ENCODE assay signal across 8 cellular contexts in the genomic region with DNA sequence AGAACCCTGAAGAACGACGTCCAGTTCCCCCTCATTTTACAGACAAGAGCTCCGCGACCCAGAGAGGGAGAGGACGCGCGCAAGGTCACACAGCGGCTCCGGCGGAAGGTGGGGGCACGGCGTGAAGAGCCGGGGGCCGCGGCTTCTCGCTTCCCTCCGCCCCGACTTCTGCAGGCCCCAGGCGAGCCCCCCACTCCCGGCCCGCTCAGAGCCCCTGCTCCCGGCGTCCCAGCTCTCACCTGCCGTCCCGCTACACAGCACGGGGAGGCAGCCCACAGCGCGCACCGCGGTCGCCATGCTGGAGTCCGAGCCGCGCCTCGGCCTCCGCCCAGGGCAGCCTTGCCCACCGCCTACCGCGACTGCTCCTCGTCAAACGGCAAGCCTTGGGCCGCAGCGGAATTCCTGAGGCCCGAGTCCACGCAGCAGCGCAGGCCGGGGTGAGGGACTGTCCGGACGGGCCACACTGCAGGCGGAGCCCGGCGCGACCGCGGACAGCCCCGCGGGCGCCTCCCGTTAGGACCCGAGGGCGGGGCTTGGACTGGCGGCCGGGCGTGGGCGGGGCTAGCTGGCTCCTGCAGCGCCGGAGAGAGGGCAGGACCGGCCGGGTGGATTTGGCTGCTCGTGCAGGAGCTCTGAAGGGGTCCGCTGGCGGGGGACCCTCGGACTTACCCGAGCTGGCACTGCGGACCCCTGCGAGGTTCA. TPM values are rescaled to one million over a fixed set of nuclear protein-coding genes. Genes with fewer than 3 reads are reported as not detected.
DNase-seq lines count a peak whose midpoint lies in the region; ATAC-seq, FAIRE-seq and TF ChIP-seq lines count a peak whose summit lies in the region.

A gene (minus strand): TSS at position 314 of the 702 bp plus-strand sequence. CDS start 17 bp downstream, at position 297.

- 0 out of 4 replicates have a peak, but pooled peaks of 1 of the 2 experiments have one; percentile 41 for TF ChIP-seq EP300 in HepG2 (IDR thresholded peaks at IDR 0.05; ENCODE audit: low read depth in 2 of 2, low read length in 2 of 2)
- 0 out of 2 replicates have a peak, but pooled peaks have one; percentile 37 for TF ChIP-seq EP300 in HepG2 (CRISPR knock-in tag; IDR thresholded peaks at IDR 0.05; ENCODE audit: borderline replicate concordance)

- H3K9me3 ChIP-seq in HepG2 (ENCODE audit: low read length): no peaks in the 10 kb centered on the region

- BruUV-seq in HepG2 (replicated peaks; lab: Mats Ljungman, UMichigan): no TSS peak

- peak; percentile 70 to 96; a peak in 3 of 4 replicates for TF ChIP-seq POLR2A in HepG2 (IDR thresholded peaks at IDR 0.05; ENCODE audit: insufficient read depth in 1 of 2, low read depth in 2 of 2, low read length in 2 of 2)

- DNase-seq in Ammon's horn (ENCODE audit: low spot score) (peak; percentile 85), NCI-H510A treated with DMSO at 0.1 percent for 48 hours (lab: John Stamatoyannopoulos, UW) (peak; percentile 49), dedifferentiated amniotic fluid mesenchymal stem cell (ENCODE audit: extremely low spot score) (peak; percentile 58), HepG2 (ENCODE audit: low spot score) (peak; percentile 62)
- DNase-seq in activated CD4-positive, alpha-beta T cell treated with anti-CD3 and anti-CD28 coated beads, Interleukin-2, amount 10 ng/mL, durations not matched to agents 7 days and 5 days: peak; percentile 85
- peak; percentile 93 for DNase-seq in stimulated activated CD4-positive, alpha-beta T cell treated with anti-CD3 and anti-CD28 coated beads, Interleukin-4, amount 100 ng/mL, for 1 hour

- peak; percentile 96 for ATAC-seq in GM19035 (IDR thresholded peaks at IDR 0.05; ENCODE audit: unreplicated experiment)
- ATAC-seq in HG03342 (IDR thresholded peaks at IDR 0.05; ENCODE audit: unreplicated experiment): peak; percentile 89
- peak; percentile 97 for ATAC-seq in HepG2

- H4K20me1 ChIP-seq in HepG2 (ENCODE audit: insufficient read depth, low read length): peaks cover 12% of the 10 kb centered on the region; the same call in 1 of the 2 replicates

- FAIRE-seq in HepG2 (lab: Jason Lieb, UNC): no peak

- H3K36me3 ChIP-seq in HepG2 (replicated peaks in 1 of 2; ENCODE audit: control insufficient read depth in 1 of 2, insufficient read depth in 2 of 2, low read length in 2 of 2): peaks cover 2 to 8% of the 10 kb centered on the region in 2 experiments; a peak in 3 of 5 replicates

- peaks cover 37% of the 10 kb centered on the region for H3K79me2 ChIP-seq in HepG2 (ENCODE audit: insufficient read depth, low read length)

- peak within 1 kb of the TSS; percentile 99 for H3K4me2 ChIP-seq in HepG2 (ENCODE audit: low read depth, low read length)

- H3K27ac Mint-ChIP-seq in activated CD4-positive, alpha-beta T cell treated with anti-CD3 and anti-CD28 coated beads, Interleukin-2, amount 10 ng/mL, durations not matched to agents 7 days and 5 days: peak within 1 kb of the TSS; percentile 96

- POLR2A ChIA-PET in activated CD4-positive, alpha-beta T cell treated with anti-CD3 and anti-CD28 coated beads, Interleukin-2, amount 10 ng/mL, durations not matched to agents 7 days and 5 days (lab: Charles Lee): no interaction called here
- POLR2A ChIA-PET in HepG2 (lab: Yijun Ruan, JAX): interaction anchor here (1.6 to 3.8 kb wide), 4 partner anchors 38 to 52 kb away, joined by 3 to 48 read pairs (median 12); a partner anchor contains a TSS

- H3K36me3 Mint-ChIP-seq in activated CD4-positive, alpha-beta T cell treated with anti-CD3 and anti-CD28 coated beads, Interleukin-2, amount 10 ng/mL, durations not matched to agents 7 days and 5 days (ENCODE audit: low read depth): peaks cover 22% of the 10 kb centered on the region

- peaks cover 44% of the 10 kb centered on the region for H3K4me1 ChIP-seq in HepG2 (ENCODE audit: insufficient read depth, low read length)

- TF ChIP-seq CTCF in HepG2 (CRISPR knock-in tag; IDR thresholded peaks at IDR 0.05): peak; percentile 40

- H3K4me1 Mint-ChIP-seq in activated CD4-positive, alpha-beta T cell treated with anti-CD3 and anti-CD28 coated beads, Interleukin-2, amount 10 ng/mL, durations not matched to agents 7 days and 5 days: peaks cover 40% of the 10 kb centered on the region

- no peaks in the 10 kb centered on the region; a peak in 1 of 5 replicates for H3K27me3 ChIP-seq in HepG2 (ENCODE audit: control insufficient read depth in 1 of 2, insufficient read depth in 2 of 2, low read length in 2 of 2)

- peak within 1 kb of the TSS; percentile 87 for H3K4me3 Mint-ChIP-seq in activated CD4-positive, alpha-beta T cell treated with anti-CD3 and anti-CD28 coated beads, Interleukin-2, amount 10 ng/mL, durations not matched to agents 7 days and 5 days

- TF ChIP-seq RAD21 in HepG2 (CRISPR knock-in tag; IDR thresholded peaks at IDR 0.05): peak; percentile 68; the same call in 1 of the 2 replicates

- peak within 1 kb of the TSS; percentile 94 for H2AFZ ChIP-seq in HepG2 (ENCODE audit: low read length)

- in situ Hi-C loops in HepG2 (cut with HindIII; ENCODE audit: extremely low pct_ligation_motif_present, low pct_unique_long_range_greater_than_20kb): no loop called here

- peaks cover 2% of the 10 kb centered on the region for H3K9me3 Mint-ChIP-seq in activated CD4-positive, alpha-beta T cell treated with anti-CD3 and anti-CD28 coated beads, Interleukin-2, amount 10 ng/mL, durations not matched to agents 7 days and 5 days

- peak within 1 kb of the TSS; percentile 76 to 96 (median 94) for H3K4me3 ChIP-seq in HepG2 (replicated peaks in 1 of 3; ENCODE audit: insufficient read depth in 1 of 3, low read depth in 2 of 3, low read length in 3 of 3)

- CTCF ChIA-PET in activated CD4-positive, alpha-beta T cell treated with anti-CD3 and anti-CD28 coated beads, Interleukin-2, amount 10 ng/mL, durations not matched to agents 7 days and 5 days (lab: Charles Lee): interaction anchor here (0.9 to 4.6 kb wide), 12 partner anchors 13 to 111 kb away, joined by 3 to 19 read pairs (median 4); a partner anchor contains a TSS
- CTCF ChIA-PET in HepG2 (lab: Yijun Ruan, JAX; ENCODE audit: low intra/inter-chr PET ratio, low total read pairs): no interaction called here

- intact Hi-C loops in HepG2 (cut with micrococcal nuclease; ENCODE audit: unreplicated experiment): loop anchor here (2.0 kb wide), 1 partner anchor 43 kb away; a partner anchor contains a TSS

- no peaks in the 10 kb centered on the region for H3K27me3 Mint-ChIP-seq in activated CD4-positive, alpha-beta T cell treated with anti-CD3 and anti-CD28 coated beads, Interleukin-2, amount 10 ng/mL, durations not matched to agents 7 days and 5 days

- H3K27ac ChIP-seq in HepG2 (ENCODE audit: extremely low read length, insufficient read depth, low read length): peak within 1 kb of the TSS; percentile 87

- WGBS in HepG2 (ENCODE audit: low lambda C conversion rate): 1% methylated on average over 31 of the region's 76 CpGs

- H3K9ac ChIP-seq in HepG2 (ENCODE audit: insufficient read depth, low read depth, low read length): peak within 1 kb of the TSS; percentile 91

TF ChIP-seq in HepG2, 621 proteins besides CTCF, POLR2A, EP300 and RAD21 (continues in another document):
- peak; percentile 99 for TF ChIP-seq ZNF619 (CRISPR knock-in tag; IDR thresholded peaks at IDR 0.05)
- no peak for TF ChIP-seq ZNF660 (CRISPR knock-in tag; IDR thresholded peaks at IDR 0.05; ENCODE audit: borderline replicate concordance, low read depth)
- no peak for TF ChIP-seq GPN1 (CRISPR knock-in tag; IDR thresholded peaks at IDR 0.05; ENCODE audit: borderline replicate concordance)
- TF ChIP-seq, protein P1, sequence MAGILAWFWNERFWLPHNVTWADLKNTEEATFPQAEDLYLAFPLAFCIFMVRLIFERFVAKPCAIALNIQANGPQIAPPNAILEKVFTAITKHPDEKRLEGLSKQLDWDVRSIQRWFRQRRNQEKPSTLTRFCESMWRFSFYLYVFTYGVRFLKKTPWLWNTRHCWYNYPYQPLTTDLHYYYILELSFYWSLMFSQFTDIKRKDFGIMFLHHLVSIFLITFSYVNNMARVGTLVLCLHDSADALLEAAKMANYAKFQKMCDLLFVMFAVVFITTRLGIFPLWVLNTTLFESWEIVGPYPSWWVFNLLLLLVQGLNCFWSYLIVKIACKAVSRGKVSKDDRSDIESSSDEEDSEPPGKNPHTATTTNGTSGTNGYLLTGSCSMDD (CRISPR knock-in tag; IDR thresholded peaks at IDR 0.05): 0 out of 2 replicates have a peak, but pooled peaks have one; percentile 76
- TF ChIP-seq ZNF629 (CRISPR knock-in tag; conservative IDR thresholded peaks at IDR 0.05): peak; percentile 64
- TF ChIP-seq ZNF441 (CRISPR knock-in tag; IDR thresholded peaks at IDR 0.05; ENCODE audit: borderline replicate concordance): no peak; the same call in 1 of the 2 replicates

RNA-seq across cellular contexts. Expression of the gene that starts here (rescaled TPM):
- total RNA-seq in activated CD4-positive, alpha-beta T cell treated with anti-CD3 and anti-CD28 coated beads, Interleukin-2, amount 10 ng/mL, durations not matched to agents 7 days and 5 days: 10 to 100 TPM; 70.3 to 71.7 TPM
- total RNA-seq in HepG2 (2016; rRNA removed; fragmentation: Illumina TruSeq; extraction: Trizol): 98.8 and 102 TPM in 2 replicates
- total RNA-seq in HepG2 (2016; cell fraction: cytosol; rRNA removed; fragmentation: Illumina TruSeq; extraction: Trizol; ENCODE audit: low read depth): 53.7 and 54.0 TPM in 2 replicates
- total RNA-seq in HepG2 (2016; cell fraction: insoluble cytoplasmic fraction; rRNA removed; fragmentation: Illumina TruSeq; extraction: Trizol): 99.9 and 104 TPM in 2 replicates
- 68.2 and 74.9 TPM in 2 replicates for total RNA-seq in HepG2 (2016; cell fraction: membrane; rRNA removed; fragmentation: Illumina TruSeq; extraction: Trizol)
- total RNA-seq in HepG2 (2016; cell fraction: nucleus; rRNA removed; fragmentation: Illumina TruSeq; extraction: Trizol): 65.4 and 78.9 TPM in 2 replicates
- polyA plus RNA-seq in HepG2 (2011; rRNA removed): 125 and 134 TPM in 2 replicates
- 80.7 and 93.0 TPM in 2 replicates for polyA plus RNA-seq in HepG2 (2011; cell fraction: cytosol; rRNA removed)
- polyA plus RNA-seq in HepG2 (2011; cell fraction: nucleus; rRNA removed): 151 and 160 TPM in 2 replicates
- 83.3 and 86.4 TPM in 2 replicates for polyA plus RNA-seq in HepG2 (2012)
- 52.6 and 54.6 TPM in 2 replicates for polyA plus RNA-seq in HepG2 (2016; cell fraction: cytosol; fragmentation: Illumina TruSeq; extraction: Trizol; ENCODE audit: low read depth)
- polyA plus RNA-seq in HepG2 (2016; cell fraction: insoluble cytoplasmic fraction; fragmentation: Illumina TruSeq; extraction: Trizol; ENCODE audit: low read depth): 116 and 119 TPM in 2 replicates
- polyA plus RNA-seq in HepG2 (2016; cell fraction: membrane; fragmentation: Illumina TruSeq; extraction: Trizol; ENCODE audit: low read depth): 57.0 and 60.0 TPM in 2 replicates
- 139 and 145 TPM in 2 replicates for polyA plus RNA-seq in HepG2 (2016; cell fraction: nucleus; fragmentation: Illumina TruSeq; extraction: Trizol; ENCODE audit: insufficient read depth, low read depth)
- 73.5 and 104 TPM in 2 replicates for polyA minus RNA-seq in HepG2 (2011; rRNA and poly(A)+ RNA removed; ENCODE audit: low replicate concordance)
- 43.8 and 44.2 TPM in 2 replicates for polyA minus RNA-seq in HepG2 (2011; cell fraction: cytosol; rRNA and poly(A)+ RNA removed)
- polyA minus RNA-seq in HepG2 (2011; cell fraction: nucleus; rRNA and poly(A)+ RNA removed): 103 and 105 TPM in 2 replicates

Comparison
In these comparisons a context has a peak if more than half of its experiments do, and no peak if none do; other contexts are left out.
1. Peak in every context shown above with its lines: DNase-seq, ATAC-seq, H3K4me3 ChIP-seq and H3K27ac ChIP-seq.